Comparison of ENCODE assay signal across 8 cellular contexts in the genomic region with DNA sequence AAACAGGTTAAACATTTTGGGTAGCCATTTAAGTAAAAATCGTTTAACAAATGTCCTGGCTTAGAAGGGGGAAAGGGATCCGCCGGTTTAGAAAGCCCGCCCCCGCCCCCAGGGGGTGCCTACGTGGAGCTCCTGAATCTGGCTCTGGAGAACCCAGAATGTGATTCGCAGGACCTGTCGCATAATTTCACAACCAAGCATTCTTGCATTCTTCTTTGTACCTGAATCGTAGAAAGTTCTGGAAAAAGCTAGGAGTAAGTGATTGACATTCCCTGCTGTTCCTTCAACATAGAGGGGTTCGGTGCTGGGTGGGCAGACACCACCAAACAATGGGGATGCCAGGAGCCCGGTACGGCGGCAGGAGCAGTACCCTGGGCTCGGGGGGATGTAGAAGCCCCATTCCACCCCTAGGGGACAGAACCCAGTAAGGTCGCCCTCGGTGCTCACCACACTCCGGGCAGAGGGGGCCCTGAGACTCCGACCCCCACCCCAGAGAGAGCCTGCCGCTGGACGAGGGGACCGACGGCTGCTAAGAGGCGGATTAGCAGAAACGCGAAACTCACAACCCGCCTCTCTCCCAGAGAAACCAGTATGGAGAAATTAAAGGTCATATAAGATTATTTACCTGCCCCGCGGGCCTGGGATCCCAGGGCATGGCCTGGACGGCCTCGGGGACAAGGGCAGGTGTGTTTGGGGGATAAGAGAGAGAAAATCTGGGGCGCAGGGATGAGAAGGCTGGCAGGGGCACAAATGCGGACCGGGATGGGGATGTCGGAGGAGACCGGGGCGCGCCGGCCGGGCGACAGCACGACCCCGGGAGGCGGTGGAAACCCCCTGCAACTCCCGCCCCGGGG. TPM values are rescaled to one million over a fixed set of nuclear protein-coding genes. Genes with fewer than 3 reads are reported as not detected.
DNase-seq lines count a peak whose midpoint lies in the region; ATAC-seq and TF ChIP-seq lines count a peak whose summit lies in the region.

No MANE protein-coding gene starts in this region.

- H3K4me1 ChIP-seq in CD4-positive, CD25-positive, alpha-beta regulatory T cell (ENCODE audit: control insufficient read depth, insufficient read depth, low read length, poor library complexity, severe bottlenecking), result peaks cover 16% of the 10 kb centered on the region
- H3K4me1 ChIP-seq in OCI-LY3 (ENCODE audit: low read length) (peaks cover 7% of the 10 kb centered on the region), mammary epithelial cell (ENCODE audit: insufficient read depth, low read length) (peaks cover 38% of the 10 kb centered on the region), suprapubic skin (peaks cover 26% of the 10 kb centered on the region)

- H2AFZ ChIP-seq in OCI-LY3 (ENCODE audit: low read depth, low read length), result peak overlapping the region; percentile 98
- peak overlapping the region; percentile 95 for H2AFZ ChIP-seq in mammary epithelial cell (ENCODE audit: low read depth, low read length)

- DNase-seq in CD4-positive, CD25-positive, alpha-beta regulatory T cell, result peak in 2 of 3 donors; percentile 4 to 6
- DNase-seq in mammary epithelial cell (peak; percentile 35), left kidney (ENCODE audit: low read depth, low spot score) (peak; percentile 78), suprapubic skin (ENCODE audit: low spot score in 2 of 2) (peak in 1 of 2 donors; percentile 70), cerebellar nuclear complex (lab: John Stamatoyannopoulos, UW) (no peak)

- dilution Hi-C loops in mammary epithelial cell (cut with HindIII; ENCODE audit: low sequenced_read_pairs), result no loop called here

- H3K4me2 ChIP-seq in OCI-LY3 (ENCODE audit: low read length) (peak overlapping the region; percentile 97), mammary epithelial cell (ENCODE audit: insufficient read depth, low read depth, low read length) (peak overlapping the region; percentile 93)

- in situ Hi-C loops in mammary epithelial cell (cut with MboI; ENCODE audit: low sequenced_read_pairs in 2 of 2), result no loop called here

- no peak for TF ChIP-seq EP300 in suprapubic skin (IDR thresholded peaks at IDR 0.05)

- H3K9ac ChIP-seq in OCI-LY3 (ENCODE audit: low read length) (peak overlapping the region; percentile 88), mammary epithelial cell (ENCODE audit: insufficient read depth, low read length) (peak overlapping the region; percentile 79)

- intact Hi-C loops in mammary epithelial cell (cut with micrococcal nuclease), result loop anchor here (2.0 kb wide), 1 partner anchor 133 kb away; no protein-coding TSS in a partner anchor

- H3K27ac ChIP-seq in CD4-positive, CD25-positive, alpha-beta regulatory T cell (ENCODE audit: insufficient read depth, low read length, poor library complexity, severe bottlenecking), result no peak overlapping the region
- H3K27ac ChIP-seq in OCI-LY3 (ENCODE audit: low read length), result no peak overlapping the region
- peak overlapping the region; percentile 68 for H3K27ac ChIP-seq in mammary epithelial cell (ENCODE audit: insufficient read depth, low read depth, low read length)
- peak overlapping the region; percentile 88 for H3K27ac ChIP-seq in suprapubic skin

- 2% methylated on average over 19 of the region's 45 CpGs for WGBS in mammary epithelial cell (ENCODE audit: low coverage, missing lambda C conversion rate)
- 2% methylated on average over 43 of the region's 45 CpGs for WGBS in suprapubic skin

- no peak for ATAC-seq in CD4-positive, CD25-positive, alpha-beta regulatory T cell (ENCODE audit: low read depth in 2 of 2)
- ATAC-seq in GM18868 (IDR thresholded peaks at IDR 0.05; ENCODE audit: unreplicated experiment) (peak; percentile 31), HG03025 (IDR thresholded peaks at IDR 0.05; ENCODE audit: low FRiP score, unreplicated experiment) (peak; percentile 28)

- TF ChIP-seq CTCF in OCI-LY3 (IDR thresholded peaks at IDR 0.05; ENCODE audit: low read depth, low read length) (peak; percentile 20; the same call in 1 of the 2 replicates), mammary epithelial cell (conservative IDR thresholded peaks at IDR 0.05 in 1 of 2, IDR thresholded peaks at IDR 0.05 in 1 of 2; ENCODE audit: extremely low read depth in 1 of 2, insufficient read depth in 1 of 2, low read depth in 1 of 2, low read length in 2 of 2) (peak in 1 of 2 donors; percentile 32), suprapubic skin (IDR thresholded peaks at IDR 0.05) (no peak)

- H3K4me3 ChIP-seq in CD4-positive, CD25-positive, alpha-beta regulatory T cell (ENCODE audit: low read depth, low read length), result no peak overlapping the region
- H3K4me3 ChIP-seq in OCI-LY3 (ENCODE audit: low read length) (peak overlapping the region; percentile 99), mammary epithelial cell (replicated peaks in 1 of 3; ENCODE audit: insufficient read depth in 1 of 3, low read depth in 2 of 3, low read length in 3 of 3) (peak overlapping the region; percentile 72 to 81 (median 80)), suprapubic skin (peak overlapping the region; percentile 58)

- H3K27me3 Mint-ChIP-seq in CD4-positive, CD25-positive, alpha-beta regulatory T cell, result peaks cover 73% of the 10 kb centered on the region

- CTCF ChIA-PET in mammary epithelial cell (lab: Charles Lee; ENCODE audit: low non-redundant PET), result no interaction called here

- H3K27ac Mint-ChIP-seq in CD4-positive, CD25-positive, alpha-beta regulatory T cell, result no peak overlapping the region

- H3K27me3 ChIP-seq in CD4-positive, CD25-positive, alpha-beta regulatory T cell (ENCODE audit: control insufficient read depth, insufficient read depth, low read length), result peaks cover 48% of the 10 kb centered on the region
- H3K27me3 ChIP-seq in OCI-LY3 (ENCODE audit: low read depth, low read length) (peaks cover 11% of the 10 kb centered on the region), mammary epithelial cell (ENCODE audit: insufficient read depth, low read length) (no peaks in the 10 kb centered on the region), suprapubic skin (no peaks in the 10 kb centered on the region)

- peaks cover 0 to 6% (median 0%) of the 10 kb centered on the region in 7 donors for H3K9me3 Mint-ChIP-seq in CD4-positive, CD25-positive, alpha-beta regulatory T cell

- no peak for TF ChIP-seq POLR2A in suprapubic skin (IDR thresholded peaks at IDR 0.05)

- H3K79me2 ChIP-seq in OCI-LY3 (ENCODE audit: low read length), result no peaks in the 10 kb centered on the region
- peaks cover 32% of the 10 kb centered on the region for H3K79me2 ChIP-seq in mammary epithelial cell (ENCODE audit: insufficient read depth, low read length)

- H3K36me3 ChIP-seq in CD4-positive, CD25-positive, alpha-beta regulatory T cell (ENCODE audit: control insufficient read depth, insufficient read depth, low read length), result no peaks in the 10 kb centered on the region
- H3K36me3 ChIP-seq in OCI-LY3 (replicated peaks; ENCODE audit: low read depth, low read length) (no peaks in the 10 kb centered on the region), mammary epithelial cell (ENCODE audit: insufficient read depth, low read length) (no peaks in the 10 kb centered on the region), suprapubic skin (no peaks in the 10 kb centered on the region)

- H3K4me1 Mint-ChIP-seq in CD4-positive, CD25-positive, alpha-beta regulatory T cell, result peaks cover 0 to 16% (median 11%) of the 10 kb centered on the region in 4 donors

- H3K4me3 Mint-ChIP-seq in CD4-positive, CD25-positive, alpha-beta regulatory T cell, result peak overlapping the region; percentile 87 to 90 (median 90)

- H3K9me3 ChIP-seq in CD4-positive, CD25-positive, alpha-beta regulatory T cell (ENCODE audit: control insufficient read depth in 2 of 2, low read length in 2 of 2), result no peaks in the 10 kb centered on the region
- H3K9me3 ChIP-seq in OCI-LY3 (ENCODE audit: insufficient read depth, low read length), result no peaks in the 10 kb centered on the region
- no peaks in the 10 kb centered on the region for H3K9me3 ChIP-seq in mammary epithelial cell (replicated peaks; ENCODE audit: insufficient read depth, low read length)
- H3K9me3 ChIP-seq in suprapubic skin, result no peaks in the 10 kb centered on the region

- H4K20me1 ChIP-seq in OCI-LY3 (ENCODE audit: insufficient read depth, low read length) (no peaks in the 10 kb centered on the region), mammary epithelial cell (ENCODE audit: insufficient read depth, low read length) (no peaks in the 10 kb centered on the region)

- no peaks in the 10 kb centered on the region for H3K36me3 Mint-ChIP-seq in CD4-positive, CD25-positive, alpha-beta regulatory T cell

- BruUV-seq in mammary epithelial cell (replicated peaks; lab: Mats Ljungman, UMichigan), result no TSS peak

RNA-seq across cellular contexts. Expression of a gene that starts 0.5 kb away (rescaled TPM):
- not detected for total RNA-seq in CD4-positive, CD25-positive, alpha-beta regulatory T cell
- 1 to 10 TPM in 1 of 4 donors, under 1 TPM in 3; 0.42 to 1.7 (median 0.53) TPM for polyA plus RNA-seq in CD4-positive, CD25-positive, alpha-beta regulatory T cell
- total RNA-seq in mammary epithelial cell (10 to 100 TPM; 21.0 to 45.9 TPM), suprapubic skin (10 to 100 TPM; 10.1 to 24.4 (median 15.8) TPM)
- polyA plus RNA-seq in mammary epithelial cell, result 41.8 TPM
- polyA minus RNA-seq in mammary epithelial cell, result 18.7 TPM

Comparison
In these comparisons a context has a peak if more than half of its experiments do, and no peak if none do; other contexts are left out.
1. ATAC-seq: peak in GM18868 (single experiment) and HG03025 (single experiment); none in CD4-positive, CD25-positive, alpha-beta regulatory T cell (0 of 2).
2. DNase-seq: peak in CD4-positive, CD25-positive, alpha-beta regulatory T cell (2 of 3), mammary epithelial cell (single experiment) and left kidney (single experiment); none in cerebellar nuclear complex (0 of 2).
3. H3K27ac ChIP-seq: peak in mammary epithelial cell (single experiment) and suprapubic skin (single experiment); none in CD4-positive, CD25-positive, alpha-beta regulatory T cell (single experiment) and OCI-LY3 (single experiment).
4. RNA of a gene that starts 0.5 kb away (total RNA-seq): 21.0 to 45.9 TPM in mammary epithelial cell and 10.1 to 24.4 TPM in suprapubic skin; not detected in CD4-positive, CD25-positive, alpha-beta regulatory T cell (single experiment); every median in the first group is over 10 times any median in the second.